In genomic region chr21:20250337-20250736, GRCh38 we compare ENCODE assay signal across 36 cellular contexts.
"Had no signal": no experiment of that assay in that cellular context is flagged by ENCODE, and none has a peak within 500 bp of the region (broad histone marks: within the 10 kb centered on the region; RNA-seq: fewer than 3 reads in every experiment).

No MANE protein-coding gene starts in this region.

- H3K27me3 ChIP-seq: ascending aorta, cardiac muscle cell, Peyer's patch, SJSA1 had no signal

- H3K36me3 ChIP-seq: ascending aorta, cardiac muscle cell, Peyer's patch, SJSA1, WERI-Rb-1 had no signal

- H3K36me3 Mint-ChIP-seq: activated CD8-positive, alpha-beta memory T cell treated with anti-CD3 and anti-CD28 coated beads, Interleukin-2, amount 10 ng/mL, durations not matched to agents 7 days and 5 days; activated naive CD4-positive, alpha-beta T cell treated with anti-CD3 and anti-CD28 coated beads, Interleukin-2, amount 50 U/mL, for 24 hours; activated naive CD8-positive, alpha-beta T cell treated with anti-CD3 and anti-CD28 coated beads, Interleukin-2, amount 10 ng/mL, durations not matched to agents 7 days and 5 days; T-cell had no signal

- H3K27ac Mint-ChIP-seq: activated CD4-positive, alpha-beta memory T cell treated with anti-CD3 and anti-CD28 coated beads, Interleukin-2, amount 10 ng/mL, durations not matched to agents 7 days and 5 days; activated CD8-positive, alpha-beta memory T cell treated with anti-CD3 and anti-CD28 coated beads, Interleukin-2, amount 10 ng/mL, durations not matched to agents 7 days and 5 days; activated naive CD4-positive, alpha-beta T cell treated with anti-CD3 and anti-CD28 coated beads, Interleukin-2, amount 50 U/mL, for 24 hours; activated naive CD8-positive, alpha-beta T cell treated with anti-CD3 and anti-CD28 coated beads, Interleukin-2, amount 10 ng/mL, durations not matched to agents 7 days and 5 days; activated T-cell treated with anti-CD3 and anti-CD28 coated beads, Interleukin-2, amount 50 U/mL, for 72 hours; activated T-helper 17 cell treated with anti-CD3 and anti-CD28 coated beads, Interleukin-2, amount 50 U/mL, for 72 hours; T-cell; T-helper 17 cell had no signal

- H3K4me3 Mint-ChIP-seq: activated CD4-positive, alpha-beta memory T cell treated with anti-CD3 and anti-CD28 coated beads, Interleukin-2, amount 10 ng/mL, durations not matched to agents 7 days and 5 days; activated CD8-positive, alpha-beta memory T cell treated with anti-CD3 and anti-CD28 coated beads, Interleukin-2, amount 10 ng/mL, durations not matched to agents 7 days and 5 days; activated naive CD4-positive, alpha-beta T cell treated with anti-CD3 and anti-CD28 coated beads, Interleukin-2, amount 50 U/mL, for 24 hours; activated naive CD8-positive, alpha-beta T cell treated with anti-CD3 and anti-CD28 coated beads, Interleukin-2, amount 10 ng/mL, durations not matched to agents 7 days and 5 days; activated T-cell treated with anti-CD3 and anti-CD28 coated beads, Interleukin-2, amount 50 U/mL, for 72 hours; activated T-helper 17 cell treated with anti-CD3 and anti-CD28 coated beads, Interleukin-2, amount 50 U/mL, for 72 hours; central memory CD8-positive, alpha-beta T cell; T-cell; T-helper 17 cell had no signal

- H3K27me3 Mint-ChIP-seq: activated CD4-positive, alpha-beta memory T cell treated with anti-CD3 and anti-CD28 coated beads, Interleukin-2, amount 10 ng/mL, durations not matched to agents 7 days and 5 days; activated CD8-positive, alpha-beta memory T cell treated with anti-CD3 and anti-CD28 coated beads, Interleukin-2, amount 10 ng/mL, durations not matched to agents 7 days and 5 days; activated naive CD4-positive, alpha-beta T cell treated with anti-CD3 and anti-CD28 coated beads, Interleukin-2, amount 50 U/mL, for 24 hours; activated naive CD8-positive, alpha-beta T cell treated with anti-CD3 and anti-CD28 coated beads, Interleukin-2, amount 10 ng/mL, durations not matched to agents 7 days and 5 days; activated T-helper 17 cell treated with anti-CD3 and anti-CD28 coated beads, Interleukin-2, amount 50 U/mL, for 72 hours; central memory CD8-positive, alpha-beta T cell; T-cell; T-helper 17 cell had no signal

- H3K9ac ChIP-seq: KMS-11, SK-N-SH had no signal

- H3K4me3 ChIP-seq: ascending aorta, cardiac muscle cell, Peyer's patch, SJSA1 had no signal

- H3K4me2 ChIP-seq: KMS-11, SK-N-SH had no signal

- H3K27ac ChIP-seq: ascending aorta, cardiac muscle cell, KMS-11, Peyer's patch, SJSA1, WERI-Rb-1 had no signal

- ATAC-seq: activated CD8-positive, alpha-beta memory T cell treated with anti-CD3 and anti-CD28 coated beads, Interleukin-2, amount 10 ng/mL, durations not matched to agents 7 days and 5 days; activated T-cell treated with anti-CD3 and anti-CD28 coated beads, Interleukin-2, amount 50 U/mL, for 72 hours; activated T-helper 17 cell treated with anti-CD3 and anti-CD28 coated beads, Interleukin-2, amount 50 U/mL, for 72 hours; PC-3; T-cell; T-helper 17 cell had no signal

- H3K9me3 ChIP-seq: ascending aorta, Peyer's patch, SK-N-SH had no signal

- H3K4me1 ChIP-seq: ascending aorta, Peyer's patch, SJSA1 had no signal

- H3K4me1 Mint-ChIP-seq: activated CD4-positive, alpha-beta memory T cell treated with anti-CD3 and anti-CD28 coated beads, Interleukin-2, amount 10 ng/mL, durations not matched to agents 7 days and 5 days; activated CD8-positive, alpha-beta memory T cell treated with anti-CD3 and anti-CD28 coated beads, Interleukin-2, amount 10 ng/mL, durations not matched to agents 7 days and 5 days; activated naive CD4-positive, alpha-beta T cell treated with anti-CD3 and anti-CD28 coated beads, Interleukin-2, amount 50 U/mL, for 24 hours; activated naive CD8-positive, alpha-beta T cell treated with anti-CD3 and anti-CD28 coated beads, Interleukin-2, amount 10 ng/mL, durations not matched to agents 7 days and 5 days; activated T-helper 17 cell treated with anti-CD3 and anti-CD28 coated beads, Interleukin-2, amount 50 U/mL, for 72 hours; central memory CD8-positive, alpha-beta T cell; T-cell; T-helper 17 cell had no signal

- H3K9me3 Mint-ChIP-seq: activated naive CD4-positive, alpha-beta T cell treated with anti-CD3 and anti-CD28 coated beads, Interleukin-2, amount 50 U/mL, for 24 hours; activated naive CD8-positive, alpha-beta T cell treated with anti-CD3 and anti-CD28 coated beads, Interleukin-2, amount 10 ng/mL, durations not matched to agents 7 days and 5 days; activated T-helper 17 cell treated with anti-CD3 and anti-CD28 coated beads, Interleukin-2, amount 50 U/mL, for 72 hours; central memory CD8-positive, alpha-beta T cell had no signal

- DNase-seq: activated CD4-positive, alpha-beta memory T cell treated with anti-CD3 and anti-CD28 coated beads, Interleukin-2, amount 10 ng/mL, durations not matched to agents 7 days and 5 days; activated CD4-positive, alpha-beta T cell treated with anti-CD3 and anti-CD28 coated beads for 1 hour; activated CD4-positive, alpha-beta T cell treated with anti-CD3 and anti-CD28 coated beads for 48 hours; activated CD4-positive, CD25-positive, alpha-beta regulatory T cell; activated CD8-positive, alpha-beta memory T cell treated with anti-CD3 and anti-CD28 coated beads for 24 hours; activated CD8-positive, alpha-beta memory T cell treated with anti-CD3 and anti-CD28 coated beads, Interleukin-2, amount 10 ng/mL, durations not matched to agents 7 days and 5 days; activated CD8-positive, alpha-beta memory T cell treated with anti-CD3 and anti-CD28 coated beads, Interleukin-2, amount 50 U/mL, for 48 hours; activated effector memory CD4-positive, alpha-beta T cell treated with anti-CD3 and anti-CD28 coated beads, Interleukin-2, amount 50 U/mL, for 16 hours; activated naive CD4-positive, alpha-beta T cell; activated naive CD8-positive, alpha-beta T cell treated with anti-CD3 and anti-CD28 coated beads, Interleukin-2, amount 10 ng/mL, durations not matched to agents 7 days and 5 days; activated T-cell treated with anti-CD3 and anti-CD28 coated beads, Interleukin-2, amount 50 U/mL, for 72 hours; amygdala; MM.1S; MV-4-11; NCI-H1092; NCI-H1436 treated with DMSO at 0.1 percent for 48 hours; NCI-H1694 treated with DMSO at 0.1 percent for 48 hours; NCI-H2029; NCI-H345; NCI-H524 treated with DMSO at 0.1 percent for 48 hours; PC-3; Peyer's patch; RPMI8226; SHP77 treated with DMSO at 0.1 percent for 48 hours; SK-N-SH; T-cell; T-helper 17 cell; T-helper 9 cell; WERI-Rb-1 had no signal
